ENCODE assay signal across 8 cellular contexts in genomic region chr19:19385131-19385899, GRCh38. TPM values are rescaled to one million over a fixed set of nuclear protein-coding genes. Genes with fewer than 3 reads are reported as not detected.
DNase-seq lines count a peak whose midpoint lies in the region; ATAC-seq and TF ChIP-seq lines count a peak whose summit lies in the region.

No MANE protein-coding gene starts in this region.

- peaks cover 5% of the 10 kb centered on the region for H3K36me3 Mint-ChIP-seq in T-helper 1 cell treated with Interleukin-12 subunit alpha and Interleukin-12 subunit beta and Interleukin-4 antibody, amounts not matched to agents 30 μg/mL and 1 μg/mL, for 36 hours (ENCODE audit: low read depth)
- peaks cover 4% of the 10 kb centered on the region for H3K36me3 Mint-ChIP-seq in progenitor cell of endocrine pancreas (ENCODE audit: insufficient read depth)

- WGBS in urinary bladder: under 1% methylated on average over 75 of the region's 75 CpGs

- intact Hi-C loops in left ventricle myocardium inferior (cut with micrococcal nuclease): no loop called here

- TF ChIP-seq CTCF in left ventricle myocardium inferior (IDR thresholded peaks at IDR 0.05; ENCODE audit: borderline replicate concordance) (peak; percentile 44), progenitor cell of endocrine pancreas (IDR thresholded peaks at IDR 0.05; ENCODE audit: unreplicated experiment) (peak; percentile 9)

- peaks cover 33% of the 10 kb centered on the region for H3K4me1 Mint-ChIP-seq in T-helper 1 cell treated with Interleukin-12 subunit alpha and Interleukin-12 subunit beta and Interleukin-4 antibody, amounts not matched to agents 30 μg/mL and 1 μg/mL, for 36 hours (ENCODE audit: low read depth)
- H3K4me1 Mint-ChIP-seq in progenitor cell of endocrine pancreas (ENCODE audit: low read depth): peaks cover 24% of the 10 kb centered on the region

- H3K27me3 Mint-ChIP-seq in T-helper 1 cell treated with Interleukin-12 subunit alpha and Interleukin-12 subunit beta and Interleukin-4 antibody, amounts not matched to agents 30 μg/mL and 1 μg/mL, for 36 hours (ENCODE audit: low read depth): no peaks in the 10 kb centered on the region
- no peaks in the 10 kb centered on the region for H3K27me3 Mint-ChIP-seq in progenitor cell of endocrine pancreas

- ATAC-seq in GM18498 (IDR thresholded peaks at IDR 0.05; ENCODE audit: unreplicated experiment) (peak; percentile 92), HG02885 (IDR thresholded peaks at IDR 0.05; ENCODE audit: poor library complexity, unreplicated experiment) (peak; percentile 93)

- H3K27ac Mint-ChIP-seq in T-helper 1 cell treated with Interleukin-12 subunit alpha and Interleukin-12 subunit beta and Interleukin-4 antibody, amounts not matched to agents 30 μg/mL and 1 μg/mL, for 36 hours: peak overlapping the region; percentile 94
- peak overlapping the region; percentile 91 for H3K27ac Mint-ChIP-seq in progenitor cell of endocrine pancreas

- H3K4me1 ChIP-seq in left ventricle myocardium inferior: peaks cover 56% of the 10 kb centered on the region
- H3K4me1 ChIP-seq in urinary bladder (ENCODE audit: insufficient read depth): peaks cover 6% of the 10 kb centered on the region

- H3K9me3 ChIP-seq in left ventricle myocardium inferior (replicated peaks): no peaks in the 10 kb centered on the region

- no peaks in the 10 kb centered on the region for H3K9me3 Mint-ChIP-seq in T-helper 1 cell treated with Interleukin-12 subunit alpha and Interleukin-12 subunit beta and Interleukin-4 antibody, amounts not matched to agents 30 μg/mL and 1 μg/mL, for 36 hours
- no peaks in the 10 kb centered on the region for H3K9me3 Mint-ChIP-seq in progenitor cell of endocrine pancreas (ENCODE audit: low read depth)

- H3K36me3 ChIP-seq in left ventricle myocardium inferior (no peaks in the 10 kb centered on the region), urinary bladder (ENCODE audit: insufficient read depth) (no peaks in the 10 kb centered on the region)

- DNase-seq in NCI-H1694 (lab: John Stamatoyannopoulos, UW) (peak; percentile 99), amygdala (lab: John Stamatoyannopoulos, UW) (peak; percentile 86 to 100 (median 100)), left ventricle myocardium inferior (peak; percentile 99), progenitor cell of endocrine pancreas (ENCODE audit: low spot score, unreplicated experiment) (peak; percentile 100)

- H3K27ac ChIP-seq in left ventricle myocardium inferior (replicated peaks): peak overlapping the region; percentile 94
- peak overlapping the region; percentile 38 for H3K27ac ChIP-seq in urinary bladder (ENCODE audit: low read depth)

- H3K4me3 Mint-ChIP-seq in T-helper 1 cell treated with Interleukin-12 subunit alpha and Interleukin-12 subunit beta and Interleukin-4 antibody, amounts not matched to agents 30 μg/mL and 1 μg/mL, for 36 hours: peak overlapping the region; percentile 88
- H3K4me3 Mint-ChIP-seq in progenitor cell of endocrine pancreas (ENCODE audit: low read depth): peak overlapping the region; percentile 79

- no peaks in the 10 kb centered on the region for H3K27me3 ChIP-seq in left ventricle myocardium inferior (ENCODE audit: low read depth)

- H3K4me3 ChIP-seq in left ventricle myocardium inferior: peak overlapping the region; percentile 97
- peak overlapping the region; percentile 72 for H3K4me3 ChIP-seq in urinary bladder (ENCODE audit: low read depth, low read length)

RNA-seq across cellular contexts. Expression of gene GATAD2A, which starts 20.2 kb away (rescaled TPM):
- total RNA-seq in left ventricle myocardium inferior (24.1 TPM), progenitor cell of endocrine pancreas (91.0 and 98.7 TPM in 2 replicates), urinary bladder (15.8 TPM)
- 22.9 TPM for polyA plus RNA-seq in urinary bladder

Comparison
In these comparisons a context has a peak if more than half of its experiments do, and no peak if none do; other contexts are left out.
1. Peak in every context shown above with its lines: DNase-seq, ATAC-seq, H3K4me3 ChIP-seq and H3K27ac ChIP-seq.